Comparison of ENCODE assay signal across 22 cellular contexts in the genomic region with DNA sequence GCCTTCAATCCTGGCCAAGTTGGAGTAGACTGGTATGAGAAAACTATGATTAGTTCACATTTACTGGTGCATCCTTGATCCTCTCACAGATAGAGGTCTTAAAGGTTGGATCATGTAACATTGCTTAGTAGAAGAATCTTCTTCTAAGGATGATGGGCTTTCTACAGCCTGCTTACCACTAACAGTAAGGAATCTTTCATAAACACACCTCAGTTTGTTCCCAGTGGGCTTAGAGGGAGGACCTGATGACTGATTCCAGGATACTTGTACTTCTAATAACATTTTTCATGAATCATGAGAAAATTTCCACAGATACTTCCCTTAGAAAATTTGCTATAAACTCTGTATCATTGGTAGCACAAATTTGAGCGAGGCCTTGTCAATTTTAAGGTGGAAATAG.
"Had no signal": no experiment of that assay in that cellular context is flagged by ENCODE, and none has a peak within 500 bp of the region (broad histone marks: within the 10 kb centered on the region; RNA-seq: fewer than 3 reads in every experiment).

No MANE protein-coding gene starts in this region.

- ATAC-seq: activated CD4-positive, CD25-positive, alpha-beta regulatory T cell treated with anti-CD3 and anti-CD28 coated beads, Interleukin-2, amount 50 U/mL, for 24 hours; activated CD8-positive, alpha-beta T cell treated with anti-CD3 and anti-CD28 coated beads, Interleukin-2, amount 10 ng/mL, durations not matched to agents 7 days and 5 days; left colon; stimulated activated naive CD8-positive, alpha-beta T cell treated with anti-CD3 and anti-CD28 coated beads, Interleukin-15, amount 100 ng/mL, for 72 hours; upper lobe of right lung had no signal

- H2AFZ ChIP-seq: hepatocyte had no signal

- FAIRE-seq: endothelial cell of umbilical vein, islet of Langerhans had no signal

- H3K27me3 ChIP-seq: ascending aorta, esophagus squamous epithelium, hepatocyte, suprapubic skin, upper lobe of right lung had no signal

- H3K4me3 ChIP-seq: ascending aorta, esophagus squamous epithelium, hepatocyte, lung, skin epidermis, suprapubic skin, upper lobe of right lung had no signal

- DNase-seq: activated CD4-positive, alpha-beta T cell treated with anti-CD3 and anti-CD28 coated beads, Interleukin-2, amount 10 ng/mL, durations not matched to agents 7 days and 5 days; activated CD8-positive, alpha-beta T cell treated with anti-CD3 and anti-CD28 coated beads, Interleukin-2, amount 10 ng/mL, durations not matched to agents 7 days and 5 days; activated naive CD4-positive, alpha-beta T cell treated with Interleukin-2 at 50 U/mL for 16 hours; activated T-cell treated with anti-CD3 and anti-CD28 coated beads, Interleukin-2, amount 50 U/mL, for 24 hours; effector memory CD4-positive, alpha-beta T cell; esophagus squamous epithelium; foreskin fibroblast; left colon; midbrain; nephron progenitor cell; nucleus accumbens; stimulated activated CD4-positive, alpha-beta T cell treated with anti-CD3 and anti-CD28 coated beads, Interleukin-4, amount 100 ng/mL, for 1 hour; stimulated activated naive CD8-positive, alpha-beta T cell treated with anti-CD3 and anti-CD28 coated beads, Interleukin-15, amount 100 ng/mL, for 72 hours; upper lobe of right lung had no signal

- H3K4me2 ChIP-seq: hepatocyte had no signal

- H3K4me1 ChIP-seq: ascending aorta, esophagus squamous epithelium, upper lobe of right lung had no signal

- H3K27ac ChIP-seq: ascending aorta, esophagus squamous epithelium, hepatocyte, upper lobe of right lung had no signal

- H3K9me3 ChIP-seq: ascending aorta, esophagus squamous epithelium, suprapubic skin, upper lobe of right lung had no signal

- H3K79me2 ChIP-seq: hepatocyte had no signal
